ENCODE assay signal across 8 cellular contexts in the genomic region with DNA sequence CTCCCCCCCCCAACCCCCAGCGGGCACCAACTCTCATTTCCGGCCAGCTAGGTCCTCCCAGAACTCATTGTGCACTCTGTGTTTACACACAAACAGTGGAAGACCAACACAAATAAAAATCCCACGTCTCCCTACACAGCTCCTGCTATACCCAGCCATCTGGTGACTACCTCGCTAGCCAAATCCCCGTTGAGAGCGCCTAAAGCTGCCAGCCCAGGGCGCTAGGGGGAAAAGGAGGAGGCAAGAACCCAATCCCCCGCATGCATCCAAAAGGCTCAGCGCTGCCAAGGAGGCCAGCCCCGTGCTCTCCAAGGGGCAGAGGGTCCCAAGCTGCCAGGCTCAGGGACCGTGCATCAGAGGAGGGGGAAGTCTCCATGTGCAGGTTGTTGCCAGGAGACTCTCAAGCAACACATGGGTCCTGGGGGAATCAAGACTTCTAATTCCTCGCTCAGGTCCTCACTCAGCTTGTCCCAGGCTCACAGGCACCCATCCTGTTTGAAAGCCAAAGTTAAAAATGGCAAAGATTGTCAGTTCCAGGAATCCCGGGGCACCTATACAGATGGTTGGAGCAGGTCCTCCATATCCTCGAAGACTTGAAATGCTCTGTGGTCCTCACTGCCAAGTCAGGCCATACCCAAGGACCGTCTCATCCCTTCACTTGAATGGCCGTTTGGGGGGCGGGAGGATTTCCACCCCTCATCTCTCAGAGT. TPM values are rescaled to one million over a fixed set of nuclear protein-coding genes. Genes with fewer than 3 reads are reported as not detected.
DNase-seq lines count a peak whose midpoint lies in the region; TF ChIP-seq lines count a peak whose summit lies in the region.
"Had no signal": no experiment of that assay in that cellular context is flagged by ENCODE, and none has a peak within 500 bp of the region (broad histone marks: within the 10 kb centered on the region; RNA-seq: fewer than 3 reads in every experiment).

No MANE protein-coding gene starts in this region.

- TF ChIP-seq CTCF in progenitor cell of endocrine pancreas (IDR thresholded peaks at IDR 0.05; ENCODE audit: unreplicated experiment) (no peak), CD14-positive monocyte (IDR thresholded peaks at IDR 0.05) (no peak), chondrocyte (IDR thresholded peaks at IDR 0.05) (no peak)

- no peaks in the 10 kb centered on the region for H3K36me3 Mint-ChIP-seq in progenitor cell of endocrine pancreas (ENCODE audit: insufficient read depth)
- no peaks in the 10 kb centered on the region for H3K36me3 Mint-ChIP-seq in CD14-positive monocyte
- H3K36me3 Mint-ChIP-seq in chondrocyte (ENCODE audit: low read depth), result no peaks in the 10 kb centered on the region

- peaks cover 11% of the 10 kb centered on the region for H3K4me1 Mint-ChIP-seq in progenitor cell of endocrine pancreas (ENCODE audit: low read depth)
- no peaks in the 10 kb centered on the region for H3K4me1 Mint-ChIP-seq in CD14-positive monocyte
- H3K4me1 Mint-ChIP-seq in chondrocyte (ENCODE audit: low read depth), result peaks cover 3% of the 10 kb centered on the region
- H3K4me1 Mint-ChIP-seq: activated T-helper 17 cell treated with anti-CD3 and anti-CD28 coated beads, Interleukin-2, amount 50 U/mL, for 72 hours had no signal

- DNase-seq in GM03348 (ENCODE audit: low spot score), result peak; percentile 4
- DNase-seq in NCI-H1694 treated with DMSO at 0.1 percent for 48 hours (lab: John Stamatoyannopoulos, UW), result peak; percentile 57
- peak; percentile 84 for DNase-seq in cerebellar cortex (ENCODE audit: low spot score)
- no peak for DNase-seq in progenitor cell of endocrine pancreas (ENCODE audit: low spot score, unreplicated experiment)
- DNase-seq in CD14-positive monocyte (ENCODE audit: low spot score), result no peak
- no peak for DNase-seq in AG08396 (ENCODE audit: low spot score)
- no peak for DNase-seq in chondrocyte (ENCODE audit: low spot score)

- intact Hi-C loops in CD14-positive monocyte (cut with micrococcal nuclease), result no loop called here

- H3K27ac Mint-ChIP-seq in progenitor cell of endocrine pancreas, result peak overlapping the region; percentile 56
- no peak overlapping the region for H3K27ac Mint-ChIP-seq in CD14-positive monocyte
- no peak overlapping the region for H3K27ac Mint-ChIP-seq in chondrocyte (ENCODE audit: unreplicated experiment)
- H3K27ac Mint-ChIP-seq: activated T-helper 17 cell treated with anti-CD3 and anti-CD28 coated beads, Interleukin-2, amount 50 U/mL, for 72 hours had no signal

- no peaks in the 10 kb centered on the region for H3K9me3 Mint-ChIP-seq in progenitor cell of endocrine pancreas (ENCODE audit: low read depth)
- H3K9me3 Mint-ChIP-seq in CD14-positive monocyte, result peaks cover 0 to 14% (median 2%) of the 10 kb centered on the region in 7 donors
- H3K9me3 Mint-ChIP-seq in chondrocyte (ENCODE audit: low read depth), result no peaks in the 10 kb centered on the region

- H3K27me3 Mint-ChIP-seq in progenitor cell of endocrine pancreas, result peaks cover 10% of the 10 kb centered on the region
- H3K27me3 Mint-ChIP-seq in CD14-positive monocyte (ENCODE audit: low read depth in 3 of 3), result peaks cover 40 to 56% (median 45%) of the 10 kb centered on the region in 3 donors
- H3K27me3 Mint-ChIP-seq in chondrocyte (ENCODE audit: low read depth), result peaks cover 54% of the 10 kb centered on the region

- H3K4me3 Mint-ChIP-seq in progenitor cell of endocrine pancreas (ENCODE audit: low read depth) (peak overlapping the region; percentile 80), CD14-positive monocyte (peak overlapping the region in 1 of 2 donors; percentile 70), chondrocyte (ENCODE audit: unreplicated experiment) (no peak overlapping the region)
- H3K4me3 Mint-ChIP-seq: activated T-helper 17 cell treated with anti-CD3 and anti-CD28 coated beads, Interleukin-2, amount 50 U/mL, for 72 hours had no signal

RNA-seq across cellular contexts. Expression of a gene that starts 2.7 kb away (rescaled TPM):
- total RNA-seq in progenitor cell of endocrine pancreas, result 27.1 and 29.0 TPM in 2 replicates
- polyA plus RNA-seq in CD14-positive monocyte, result not detected
- 3.2 to 5.4 TPM (median 3.6 TPM) in 3 replicates for total RNA-seq in chondrocyte

Comparison
In these comparisons a context has a peak if more than half of its experiments do, and no peak if none do; other contexts are left out.
1. DNase-seq: peak in GM03348 (single experiment), NCI-H1694 treated with DMSO at 0.1 percent for 48 hours (single experiment) and cerebellar cortex (single experiment); none in progenitor cell of endocrine pancreas (single experiment), CD14-positive monocyte (single experiment), AG08396 (single experiment) and chondrocyte (single experiment).